Comparison of ENCODE assay signal across 21 cellular contexts in genomic region chr14:51972566-51972965, GRCh38. TPM values are rescaled to one million over a fixed set of nuclear protein-coding genes. Genes with fewer than 3 reads are reported as not detected.
DNase-seq lines count a peak whose midpoint lies in the region; ATAC-seq and TF ChIP-seq lines count a peak whose summit lies in the region.
"Had no signal": no experiment of that assay in that cellular context is flagged by ENCODE, and none has a peak within 500 bp of the region (broad histone marks: within the 10 kb centered on the region; RNA-seq: fewer than 3 reads in every experiment).

No MANE protein-coding gene starts in this region.

- no peaks in the 10 kb centered on the region for H3K27me3 ChIP-seq in CD8-positive, alpha-beta memory T cell (ENCODE audit: insufficient read depth, low read length, poor library complexity, severe bottlenecking)
- H3K27me3 ChIP-seq: SJSA1 had no signal

- H3K36me3 Mint-ChIP-seq in CD14-positive monocyte (peaks cover 12 to 19% of the 10 kb centered on the region in 2 donors), immature natural killer cell (peaks cover 4 to 6% (median 6%) of the 10 kb centered on the region in 3 donors), neural crest cell (ENCODE audit: low read depth) (peaks cover 26% of the 10 kb centered on the region)
- H3K36me3 Mint-ChIP-seq in CD8-positive, alpha-beta memory T cell = peaks cover 0 to 28% (median 2%) of the 10 kb centered on the region in 3 donors

- CTCF ChIA-PET in CD8-positive, alpha-beta memory T cell (lab: Charles Lee) = no interaction called here

- POLR2A ChIA-PET in CD8-positive, alpha-beta memory T cell (lab: Charles Lee) = no interaction called here

- no peak overlapping the region for H3K4me3 ChIP-seq in CD8-positive, alpha-beta memory T cell (ENCODE audit: low read length)
- H3K4me3 ChIP-seq: A549, GM23338, SJSA1 had no signal

- intact Hi-C loops in CD14-positive monocyte (cut with micrococcal nuclease) = loop anchor here in 1 of 2 donors (10.0 kb wide), 1 partner anchor 188 kb away; no protein-coding TSS in a partner anchor

- ATAC-seq in HG03565 (IDR thresholded peaks at IDR 0.05; ENCODE audit: unreplicated experiment) = no peak
- ATAC-seq: A549, GM23338 had no signal

- peak overlapping the region in 4 of 7 donors; percentile 0 to 46 (median 12) for H3K27ac Mint-ChIP-seq in CD14-positive monocyte
- peak overlapping the region in 5 of 8 donors; percentile 6 to 44 (median 30) for H3K27ac Mint-ChIP-seq in CD8-positive, alpha-beta memory T cell
- peak overlapping the region; percentile 48 to 88 (median 72) for H3K27ac Mint-ChIP-seq in immature natural killer cell
- H3K27ac Mint-ChIP-seq in neural crest cell (ENCODE audit: unreplicated experiment) = peak overlapping the region; percentile 48
- H3K27ac Mint-ChIP-seq: GM23338, H9 had no signal

- no peak for DNase-seq in CD14-positive monocyte (ENCODE audit: low spot score)
- no peak for DNase-seq in CD8-positive, alpha-beta memory T cell
- DNase-seq in immature natural killer cell = no peak
- DNase-seq in neural crest cell (ENCODE audit: low read depth, low spot score) = no peak
- DNase-seq in NCI-H345 treated with DMSO at 0.1 percent for 48 hours (lab: John Stamatoyannopoulos, UW; ENCODE audit: unreplicated experiment) = no peak
- DNase-seq in COLO668 (lab: John Stamatoyannopoulos, UW; ENCODE audit: unreplicated experiment) = no peak
- DNase-seq: COR-L47, H9, KBM-7, MV-4-11, NCI-H1105, NCI-H146, NCI-H2029, NCI-H526 treated with DMSO at 0.1 percent for 48 hours, Right ventricle myocardium superior, RPMI8226 had no signal

- no peaks in the 10 kb centered on the region for H3K4me1 ChIP-seq in CD8-positive, alpha-beta memory T cell (ENCODE audit: insufficient read depth, low read length)
- H3K4me1 ChIP-seq: A549, SJSA1 had no signal

- H3K4me1 Mint-ChIP-seq in CD14-positive monocyte = no peaks in the 10 kb centered on the region
- peaks cover 0 to 16% (median 0%) of the 10 kb centered on the region in 3 donors for H3K4me1 Mint-ChIP-seq in CD8-positive, alpha-beta memory T cell
- peaks cover 21 to 40% of the 10 kb centered on the region in 2 donors for H3K4me1 Mint-ChIP-seq in immature natural killer cell
- H3K4me1 Mint-ChIP-seq in neural crest cell = peaks cover 30% of the 10 kb centered on the region

- H3K4me3 Mint-ChIP-seq in CD14-positive monocyte (no peak overlapping the region), immature natural killer cell (no peak overlapping the region), neural crest cell (no peak overlapping the region)
- no peak overlapping the region for H3K4me3 Mint-ChIP-seq in CD8-positive, alpha-beta memory T cell
- H3K4me3 Mint-ChIP-seq: GM23338, H9 had no signal

- H3K36me3 ChIP-seq in CD8-positive, alpha-beta memory T cell (ENCODE audit: insufficient read depth, low read length) = no peaks in the 10 kb centered on the region
- H3K36me3 ChIP-seq: SJSA1 had no signal

- TF ChIP-seq CTCF in CD14-positive monocyte (IDR thresholded peaks at IDR 0.05) (no peak), neural crest cell (conservative IDR thresholded peaks at IDR 0.05) (no peak)

- no peaks in the 10 kb centered on the region for H3K9me3 Mint-ChIP-seq in CD14-positive monocyte
- no peaks in the 10 kb centered on the region for H3K9me3 Mint-ChIP-seq in CD8-positive, alpha-beta memory T cell
- H3K9me3 Mint-ChIP-seq in immature natural killer cell = no peaks in the 10 kb centered on the region
- no peaks in the 10 kb centered on the region for H3K9me3 Mint-ChIP-seq in neural crest cell
- H3K9me3 Mint-ChIP-seq: GM23338, H9 had no signal

- no peaks in the 10 kb centered on the region for H3K9me3 ChIP-seq in CD8-positive, alpha-beta memory T cell (ENCODE audit: low read length)
- H3K9me3 ChIP-seq: A549, SJSA1 had no signal

- peaks cover 1 to 2% (median 2%) of the 10 kb centered on the region in 3 donors for H3K27me3 Mint-ChIP-seq in CD14-positive monocyte (ENCODE audit: low read depth in 3 of 3)
- H3K27me3 Mint-ChIP-seq in CD8-positive, alpha-beta memory T cell = no peaks in the 10 kb centered on the region
- H3K27me3 Mint-ChIP-seq in immature natural killer cell (ENCODE audit: low read depth in 3 of 3) = peaks cover 2 to 12% (median 5%) of the 10 kb centered on the region in 3 donors
- H3K27me3 Mint-ChIP-seq in neural crest cell (ENCODE audit: low read depth) = no peaks in the 10 kb centered on the region

- H3K27ac ChIP-seq in CD8-positive, alpha-beta memory T cell (ENCODE audit: low read depth, low read length) = no peak overlapping the region
- H3K27ac ChIP-seq: A549, C4-2B, SJSA1 had no signal

RNA-seq across cellular contexts. Expression of gene RTRAF, which starts 16.8 kb away (rescaled TPM):
- 100 to 1,000 TPM; 149 to 152 TPM for polyA plus RNA-seq in CD14-positive monocyte
- total RNA-seq in CD8-positive, alpha-beta memory T cell = 100 to 1,000 TPM; 204 to 217 TPM
- 210 TPM for polyA plus RNA-seq in CD8-positive, alpha-beta memory T cell
- polyA plus RNA-seq in immature natural killer cell = 100 to 1,000 TPM in 2 of 3 donors, 10 to 100 TPM in 1; 92.1 to 162 (median 137) TPM
- total RNA-seq in neural crest cell = 309 and 315 TPM in 2 replicates

Comparison
In these comparisons a context has a peak if more than half of its experiments do, and no peak if none do; other contexts are left out.
1. H3K27ac Mint-ChIP-seq: peak in every context shown above with its lines; median percentile 72 in immature natural killer cell; 48 in neural crest cell; 30 in CD8-positive, alpha-beta memory T cell; 12 in CD14-positive monocyte.